In genomic region chr14:52175982-52176502, GRCh38 we compare ENCODE assay signal across 7 cellular contexts.
DNase-seq lines count a peak whose midpoint lies in the region; ATAC-seq and TF ChIP-seq lines count a peak whose summit lies in the region.

No MANE protein-coding gene starts in this region.

- peaks cover 66% of the 10 kb centered on the region for H3K9me3 Mint-ChIP-seq in GM23338

- H3K9me3 ChIP-seq in T-helper 17 cell (ENCODE audit: control insufficient read depth, low read length, poor library complexity, severe bottlenecking), result no peaks in the 10 kb centered on the region

- H3K27ac Mint-ChIP-seq in T-helper 17 cell (peak overlapping the region; percentile 87), GM23338 (no peak overlapping the region)

- no peaks in the 10 kb centered on the region for H3F3A ChIP-seq in GM23338 (replicated peaks; ENCODE audit: low read depth)

- DNase-seq in T-helper 17 cell, result no peak
- DNase-seq in stimulated activated CD8-positive, alpha-beta memory T cell treated with anti-CD3 and anti-CD28 coated beads, Interleukin-15, amount 100 ng/mL, for 24 hours (ENCODE audit: low read depth), result peak; percentile 1
- no peak for DNase-seq in stimulated activated CD4-positive, alpha-beta T cell treated with anti-CD3 and anti-CD28 coated beads, Interleukin-12 subunit alpha, Interleukin-12 subunit beta, amount 100 ng/mL, for 4 hours
- no peak for DNase-seq in hepatic stellate cell (ENCODE audit: low spot score)
- DNase-seq in GM23338 (ENCODE audit: low spot score), result no peak

- ATAC-seq in GM18907 (IDR thresholded peaks at IDR 0.05; ENCODE audit: unreplicated experiment) (peak; percentile 91), HG02678 (IDR thresholded peaks at IDR 0.05; ENCODE audit: unreplicated experiment) (peak; percentile 83), T-helper 17 cell (peak; percentile 92), GM23338 (no peak)

- H3K4me1 Mint-ChIP-seq in T-helper 17 cell (peaks cover 26% of the 10 kb centered on the region), GM23338 (no peaks in the 10 kb centered on the region)

- H3K27me3 Mint-ChIP-seq in T-helper 17 cell (no peaks in the 10 kb centered on the region), GM23338 (ENCODE audit: insufficient read depth, low read depth, poor library complexity) (peaks cover 2% of the 10 kb centered on the region)

- no peak overlapping the region for H3K27ac ChIP-seq in GM23338 (ENCODE audit: low read depth)

- peaks cover 6% of the 10 kb centered on the region; the same call in 1 of the 2 replicates for H3K36me3 ChIP-seq in GM23338 (ENCODE audit: insufficient read depth)

- H3K4me2 ChIP-seq in GM23338, result no peak overlapping the region

- H3K27me3 ChIP-seq in GM23338 (ENCODE audit: insufficient read depth), result no peaks in the 10 kb centered on the region

- TF ChIP-seq CTCF in GM23338 (conservative IDR thresholded peaks at IDR 0.05; ENCODE audit: low read depth in 2 of 2), result no peak

- H3K4me3 Mint-ChIP-seq in T-helper 17 cell (peak overlapping the region; percentile 63), GM23338 (no peak overlapping the region)

- no peaks in the 10 kb centered on the region for H3K79me2 ChIP-seq in GM23338 (replicated peaks; ENCODE audit: insufficient read depth)

- H2AFZ ChIP-seq in GM23338, result no peak overlapping the region

- H4K20me1 ChIP-seq in GM23338 (replicated peaks; ENCODE audit: insufficient read depth), result no peaks in the 10 kb centered on the region

- no peaks in the 10 kb centered on the region for H3K4me1 ChIP-seq in GM23338 (ENCODE audit: insufficient read depth)

- H3K4me3 ChIP-seq in GM23338, result no peak overlapping the region

- H3K36me3 Mint-ChIP-seq in T-helper 17 cell (ENCODE audit: low read depth) (peaks cover 2% of the 10 kb centered on the region), GM23338 (ENCODE audit: low read depth) (peaks cover 22% of the 10 kb centered on the region)

- H3K9me2 ChIP-seq in GM23338 (ENCODE audit: insufficient read depth), result peaks cover 8% of the 10 kb centered on the region; the same call in 1 of the 2 replicates

TF ChIP-seq in GM23338, 12 proteins besides CTCF, POLR2A, EP300 and RAD21:
- TF ChIP-seq EZH2phosphoT487 (IDR thresholded peaks at IDR 0.05; ENCODE audit: unreplicated experiment) (no peak), POLR2AphosphoS5 (IDR thresholded peaks at IDR 0.05; ENCODE audit: low read depth) (no peak), CREB1 (CRISPR knock-in tag; IDR thresholded peaks at IDR 0.05; ENCODE audit: low read depth) (no peak), NANOG (IDR thresholded peaks at IDR 0.05; ENCODE audit: borderline replicate concordance) (no peak), EZH2 (IDR thresholded peaks at IDR 0.05; ENCODE audit: low read depth, unreplicated experiment) (no peak), ZNF462 (CRISPR knock-in tag; IDR thresholded peaks at IDR 0.05) (no peak), ETS1 (IDR thresholded peaks at IDR 0.05) (no peak), REST (IDR thresholded peaks at IDR 0.05; ENCODE audit: unreplicated experiment) (no peak), ZNF114 (CRISPR knock-in tag; IDR thresholded peaks at IDR 0.05) (no peak), ZNF331 (CRISPR knock-in tag; IDR thresholded peaks at IDR 0.05; ENCODE audit: low read depth) (no peak), STAT1 (IDR thresholded peaks at IDR 0.05; ENCODE audit: unreplicated experiment) (no peak), JUNB (IDR thresholded peaks at IDR 0.05; ENCODE audit: unreplicated experiment) (no peak)
